25 cellular contexts compared by ENCODE assay signal in genomic region chr19:55306712-55307111, GRCh38. TPM values are rescaled to one million over a fixed set of nuclear protein-coding genes. Genes with fewer than 3 reads are reported as not detected.
"Had no signal": no experiment of that assay in that cellular context is flagged by ENCODE, and none has a peak within 500 bp of the region (broad histone marks: within the 10 kb centered on the region; RNA-seq: fewer than 3 reads in every experiment).

No MANE protein-coding gene starts in this region.

- H3K9me3 ChIP-seq: body of pancreas, thyroid gland had no signal

- H3K27me3 Mint-ChIP-seq: effector memory CD8-positive, alpha-beta T cell; progenitor cell of endocrine pancreas had no signal

- H3K4me3 Mint-ChIP-seq: activated naive CD4-positive, alpha-beta T cell treated with anti-CD3 and anti-CD28 coated beads for 36 hours; activated T-cell treated with anti-CD3 and anti-CD28 coated beads, Interleukin-2, amount 50 U/mL, for 4 hours; effector memory CD8-positive, alpha-beta T cell; memory B cell had no signal

- H3K9me3 Mint-ChIP-seq: activated naive CD4-positive, alpha-beta T cell treated with anti-CD3 and anti-CD28 coated beads for 36 hours; activated T-cell treated with anti-CD3 and anti-CD28 coated beads, Interleukin-2, amount 50 U/mL, for 4 hours; effector memory CD8-positive, alpha-beta T cell; memory B cell had no signal

- H3K4me3 ChIP-seq: body of pancreas, hepatocyte, thyroid gland had no signal

- H3K79me2 ChIP-seq: hepatocyte had no signal

- H3K27me3 ChIP-seq: body of pancreas, foreskin keratinocyte, hepatocyte, thyroid gland had no signal

- H3K36me3 ChIP-seq: thyroid gland had no signal

- H3K4me1 ChIP-seq: foreskin keratinocyte had no signal

- DNase-seq: activated CD4-positive, alpha-beta T cell treated with anti-CD3 and anti-CD28 coated beads, Interleukin-2, amount 50 U/mL, for 1 hour; activated CD4-positive, CD25-positive, alpha-beta regulatory T cell treated with anti-CD3 and anti-CD28 coated beads, Interleukin-2, amount 50 U/mL, for 72 hours; activated CD8-positive, alpha-beta memory T cell treated with anti-CD3 and anti-CD28 coated beads, Interleukin-2, amount 50 U/mL, for 4 hours; activated naive CD4-positive, alpha-beta T cell treated with anti-CD3 and anti-CD28 coated beads for 36 hours; activated T-cell treated with anti-CD3 and anti-CD28 coated beads, Interleukin-2, amount 50 U/mL, for 4 hours; body of pancreas; dermis blood vessel endothelial cell; effector memory CD8-positive, alpha-beta T cell; foreskin keratinocyte; stimulated activated CD4-positive, alpha-beta T cell treated with anti-CD3 and anti-CD28 coated beads, Interleukin-12 subunit alpha, Interleukin-12 subunit beta, amount 100 ng/mL, for 4 hours; stimulated activated CD4-positive, alpha-beta T cell treated with anti-CD3 and anti-CD28 coated beads, Interleukin-1b, Interleukin-23, amount 100 ng/mL, for 48 hours; stimulated activated CD8-positive, alpha-beta memory T cell treated with anti-CD3 and anti-CD28 coated beads, Interleukin-4, amount 100 ng/mL, for 48 hours; stimulated activated naive CD4-positive, alpha-beta T cell; T1000; thyroid gland had no signal

- ATAC-seq: activated T-cell treated with anti-CD3 and anti-CD28 coated beads, Interleukin-2, amount 50 U/mL, for 4 hours; body of pancreas; effector memory CD8-positive, alpha-beta T cell; foreskin keratinocyte had no signal

- H3K27ac ChIP-seq: body of pancreas, foreskin keratinocyte, hepatocyte, thyroid gland had no signal

- H2AFZ ChIP-seq: hepatocyte had no signal

- H3K4me2 ChIP-seq: hepatocyte had no signal

- H3K27ac Mint-ChIP-seq: activated naive CD4-positive, alpha-beta T cell treated with anti-CD3 and anti-CD28 coated beads for 36 hours; effector memory CD8-positive, alpha-beta T cell; memory B cell had no signal

RNA-seq across cellular contexts. Expression of gene TMEM150B, which starts 18.4 kb away (rescaled TPM):
- total RNA-seq: activated naive CD4-positive, alpha-beta T cell treated with anti-CD3 and anti-CD28 coated beads for 36 hours; activated T-cell treated with anti-CD3 and anti-CD28 coated beads, Interleukin-2, amount 50 U/mL, for 4 hours; dermis blood vessel endothelial cell; epithelial cell of proximal tubule; fibroblast of lung; foreskin keratinocyte; progenitor cell of endocrine pancreas had no signal
- polyA plus RNA-seq: fibroblast of lung, foreskin keratinocyte, neural cell had no signal

RNA-seq across cellular contexts. Expression of gene COX6B2, which starts 47.8 kb away (rescaled TPM):
- total RNA-seq: activated T-cell treated with anti-CD3 and anti-CD28 coated beads, Interleukin-2, amount 50 U/mL, for 4 hours; cardiac septum; dermis blood vessel endothelial cell; liver; mononuclear cell; progenitor cell of endocrine pancreas; subcutaneous adipose tissue had no signal
- polyA plus RNA-seq: liver had no signal
